9 cellular contexts compared by ENCODE assay signal in genomic region chr3:121592856-121593702, GRCh38. TPM values are rescaled to one million over a fixed set of nuclear protein-coding genes. Genes with fewer than 3 reads are reported as not detected.
A peak's percentile ranks its signal among the peaks of the same experiment; 100 is the strongest.
DNase-seq lines count a peak whose midpoint lies in the region; ATAC-seq, FAIRE-seq and TF ChIP-seq lines count a peak whose summit lies in the region.
"Had no signal": no experiment of that assay in that cellular context is flagged by ENCODE, and none has a peak within 500 bp of the region (broad histone marks: within the 10 kb centered on the region; RNA-seq: fewer than 3 reads in every experiment).

FBXO40 (plus strand) TSS chr3:121593379; CDS start chr3:121620576, 27,197 bp downstream.

- H3K4me3 ChIP-seq in HUES6 (ENCODE audit: low read depth, low read length) (peak within 1 kb of the TSS; percentile 12; the same call in 1 of the 2 replicates), HepG2 (replicated peaks in 1 of 3; ENCODE audit: insufficient read depth in 1 of 3, low read depth in 2 of 3, low read length in 3 of 3) (no peak within 1 kb of the TSS), PC-9 (no peak within 1 kb of the TSS)

- DNase-seq in HepG2 (ENCODE audit: low spot score): no peak
- no peak for DNase-seq in PC-9
- DNase-seq in type B pancreatic cell (ENCODE audit: extremely low spot score, unreplicated experiment): no peak
- DNase-seq in NK-92 (lab: John Stamatoyannopoulos, UW; ENCODE audit: unreplicated experiment): no peak
- no peak for DNase-seq in mesothelial cell of epicardium (ENCODE audit: low spot score in 2 of 2, unreplicated experiment in 2 of 2)

- POLR2A ChIA-PET in HepG2 (lab: Yijun Ruan, JAX): no interaction called here
- POLR2A ChIA-PET in PC-9 (lab: Charles Lee; ENCODE audit: unreplicated experiment): no interaction called here

- no peak for TF ChIP-seq POLR2A in HepG2 (IDR thresholded peaks at IDR 0.05; ENCODE audit: insufficient read depth in 1 of 2, low read depth in 2 of 2, low read length in 2 of 2)

- no peaks in the 10 kb centered on the region for H3F3A ChIP-seq in PC-9 (ENCODE audit: insufficient read depth, low read depth)

- no peak for TF ChIP-seq RAD21 in HepG2 (CRISPR knock-in tag; IDR thresholded peaks at IDR 0.05)

- BruUV-seq in HepG2 (replicated peaks; lab: Mats Ljungman, UMichigan) (no TSS peak), PC-9 (replicated peaks; lab: Mats Ljungman, UMichigan) (no TSS peak)

- CTCF ChIA-PET in HepG2 (lab: Yijun Ruan, JAX; ENCODE audit: low intra/inter-chr PET ratio, low total read pairs): no interaction called here
- CTCF ChIA-PET in PC-9 (lab: Charles Lee): no interaction called here

- H3K4me1 ChIP-seq in HUES6 (ENCODE audit: control insufficient read depth, insufficient read depth, low read length) (peaks cover 18% of the 10 kb centered on the region), HepG2 (ENCODE audit: insufficient read depth, low read length) (peaks cover 13% of the 10 kb centered on the region), PC-9 (replicated peaks; ENCODE audit: insufficient read depth) (no peaks in the 10 kb centered on the region)

- H3K27me3 ChIP-seq in HUES6 (ENCODE audit: control insufficient read depth, insufficient read depth, low read length): no peaks in the 10 kb centered on the region
- H3K27me3 ChIP-seq in HepG2 (ENCODE audit: control insufficient read depth in 1 of 2, insufficient read depth in 2 of 2, low read length in 2 of 2): no peaks in the 10 kb centered on the region
- H3K27me3 ChIP-seq in PC-9 (ENCODE audit: insufficient read depth, low read depth): no peaks in the 10 kb centered on the region

- H3K27ac Mint-ChIP-seq in type B pancreatic cell (no peak within 1 kb of the TSS), mesothelial cell of epicardium (no peak within 1 kb of the TSS)

- H3K9me3 ChIP-seq in HUES6 (ENCODE audit: control insufficient read depth, insufficient read depth, low read depth, low read length) (no peaks in the 10 kb centered on the region), HepG2 (ENCODE audit: low read length) (no peaks in the 10 kb centered on the region), PC-9 (ENCODE audit: insufficient read depth, low read depth) (no peaks in the 10 kb centered on the region)

- intact Hi-C loops in HepG2 (cut with micrococcal nuclease; ENCODE audit: unreplicated experiment) (no loop called here), PC-9 (cut with micrococcal nuclease; ENCODE audit: unreplicated experiment) (no loop called here)

- H3K9ac ChIP-seq in HUES6 (ENCODE audit: low read length) (peak within 1 kb of the TSS; percentile 83), HepG2 (ENCODE audit: insufficient read depth, low read depth, low read length) (no peak within 1 kb of the TSS)

- in situ Hi-C loops in HepG2 (cut with HindIII; ENCODE audit: extremely low pct_ligation_motif_present, low pct_unique_long_range_greater_than_20kb): no loop called here

- no peak for TF ChIP-seq EP300 in HepG2 (IDR thresholded peaks at IDR 0.05; ENCODE audit: low read depth in 2 of 2, low read length in 2 of 2)
- TF ChIP-seq EP300 in HepG2 (CRISPR knock-in tag; IDR thresholded peaks at IDR 0.05; ENCODE audit: borderline replicate concordance): no peak

- H3K27me3 Mint-ChIP-seq in type B pancreatic cell: peaks cover 20% of the 10 kb centered on the region
- peaks cover 3% of the 10 kb centered on the region for H3K27me3 Mint-ChIP-seq in mesothelial cell of epicardium (ENCODE audit: low read depth)

- H3K4me1 Mint-ChIP-seq in type B pancreatic cell (ENCODE audit: unreplicated experiment) (no peaks in the 10 kb centered on the region), mesothelial cell of epicardium (no peaks in the 10 kb centered on the region)

- H3K27ac ChIP-seq in HUES6 (ENCODE audit: low read depth, low read length) (peak within 1 kb of the TSS; percentile 86), angular gyrus (ENCODE audit: low read depth, low read length) (peak within 1 kb of the TSS; percentile 76), HepG2 (ENCODE audit: extremely low read length, insufficient read depth, low read length) (no peak within 1 kb of the TSS), PC-9 (no peak within 1 kb of the TSS)
- H3K27ac ChIP-seq: epithelial cell of prostate had no signal

- TF ChIP-seq CTCF in HepG2 (CRISPR knock-in tag; IDR thresholded peaks at IDR 0.05) (peak; percentile 31; the same call in 1 of the 2 replicates), PC-9 (conservative IDR thresholded peaks at IDR 0.05) (no peak), type B pancreatic cell (conservative IDR thresholded peaks at IDR 0.05) (no peak), mesothelial cell of epicardium (IDR thresholded peaks at IDR 0.05; ENCODE audit: unreplicated experiment) (no peak)

- no peaks in the 10 kb centered on the region for H3K9me3 Mint-ChIP-seq in type B pancreatic cell
- no peaks in the 10 kb centered on the region for H3K9me3 Mint-ChIP-seq in mesothelial cell of epicardium

- H3K4me3 Mint-ChIP-seq in type B pancreatic cell (no peak within 1 kb of the TSS), mesothelial cell of epicardium (no peak within 1 kb of the TSS)

- H2AFZ ChIP-seq in HepG2 (ENCODE audit: low read length) (no peak within 1 kb of the TSS), PC-9 (no peak within 1 kb of the TSS)

- no peak for FAIRE-seq in HepG2 (lab: Jason Lieb, UNC)

- peak; percentile 81 for ATAC-seq in GM18498 (IDR thresholded peaks at IDR 0.05; ENCODE audit: unreplicated experiment)
- ATAC-seq in HepG2: peak; percentile 45; the same call in 2 of the 3 replicates

- H3K4me2 ChIP-seq in HepG2 (ENCODE audit: low read depth, low read length): no peak within 1 kb of the TSS
- H3K4me2 ChIP-seq in PC-9: no peak within 1 kb of the TSS

- H4K20me1 ChIP-seq in HepG2 (ENCODE audit: insufficient read depth, low read length) (no peaks in the 10 kb centered on the region), PC-9 (ENCODE audit: insufficient read depth) (no peaks in the 10 kb centered on the region)

- H3K36me3 ChIP-seq in HUES6 (ENCODE audit: control insufficient read depth, insufficient read depth, low read length) (no peaks in the 10 kb centered on the region), HepG2 (replicated peaks in 1 of 2; ENCODE audit: control insufficient read depth in 1 of 2, insufficient read depth in 2 of 2, low read length in 2 of 2) (no peaks in the 10 kb centered on the region), PC-9 (ENCODE audit: low read depth) (no peaks in the 10 kb centered on the region)

- WGBS in HepG2 (ENCODE audit: low lambda C conversion rate): 43% methylated on average over 11 of the region's 11 CpGs

- no peaks in the 10 kb centered on the region for H3K79me2 ChIP-seq in HepG2 (ENCODE audit: insufficient read depth, low read length)
- no peaks in the 10 kb centered on the region for H3K79me2 ChIP-seq in PC-9 (ENCODE audit: low read depth)

- H3K36me3 Mint-ChIP-seq in type B pancreatic cell (no peaks in the 10 kb centered on the region), mesothelial cell of epicardium (no peaks in the 10 kb centered on the region)

- H3K9me2 ChIP-seq in PC-9 (ENCODE audit: insufficient read depth): no peaks in the 10 kb centered on the region

TF ChIP-seq in HepG2, 621 proteins besides CTCF, POLR2A, EP300 and RAD21 (continues in another document):
- TF ChIP-seq, protein P1, sequence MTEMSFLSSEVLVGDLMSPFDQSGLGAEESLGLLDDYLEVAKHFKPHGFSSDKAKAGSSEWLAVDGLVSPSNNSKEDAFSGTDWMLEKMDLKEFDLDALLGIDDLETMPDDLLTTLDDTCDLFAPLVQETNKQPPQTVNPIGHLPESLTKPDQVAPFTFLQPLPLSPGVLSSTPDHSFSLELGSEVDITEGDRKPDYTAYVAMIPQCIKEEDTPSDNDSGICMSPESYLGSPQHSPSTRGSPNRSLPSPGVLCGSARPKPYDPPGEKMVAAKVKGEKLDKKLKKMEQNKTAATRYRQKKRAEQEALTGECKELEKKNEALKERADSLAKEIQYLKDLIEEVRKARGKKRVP (CRISPR knock-in tag; IDR thresholded peaks at IDR 0.05): peak in 1 of 2 experiments; percentile 86; a peak in 2 of 4 replicates
- TF ChIP-seq CBX5 (CRISPR knock-in tag; IDR thresholded peaks at IDR 0.05; ENCODE audit: borderline replicate concordance): no peak
- TF ChIP-seq MAFK (conservative IDR thresholded peaks at IDR 0.05 in 1 of 2, IDR thresholded peaks at IDR 0.05 in 1 of 2; ENCODE audit: low read length in 2 of 2): peak; percentile 94 to 95

RNA-seq across cellular contexts. Expression of gene FBXO40, which starts in this region (rescaled TPM):
- total RNA-seq in HepG2 (2016; rRNA removed; fragmentation: Illumina TruSeq; extraction: Trizol): not detected in 2 replicates
- total RNA-seq in HepG2 (2016; cell fraction: cytosol; rRNA removed; fragmentation: Illumina TruSeq; extraction: Trizol; ENCODE audit: low read depth): not detected in 2 replicates
- total RNA-seq in HepG2 (2016; cell fraction: insoluble cytoplasmic fraction; rRNA removed; fragmentation: Illumina TruSeq; extraction: Trizol): not detected in 2 replicates
- not detected in 2 replicates for total RNA-seq in HepG2 (2016; cell fraction: membrane; rRNA removed; fragmentation: Illumina TruSeq; extraction: Trizol)
- total RNA-seq in HepG2 (2016; cell fraction: nucleus; rRNA removed; fragmentation: Illumina TruSeq; extraction: Trizol): not detected in 2 replicates
- not detected in 2 replicates for polyA plus RNA-seq in HepG2 (2011; rRNA removed)
- not detected in 2 replicates for polyA plus RNA-seq in HepG2 (2011; cell fraction: cytosol; rRNA removed)
- polyA plus RNA-seq in HepG2 (2011; cell fraction: nucleus; rRNA removed): not detected in 2 replicates
- not detected in 2 replicates for polyA plus RNA-seq in HepG2 (2012)
- not detected in 2 replicates for polyA plus RNA-seq in HepG2 (2016; cell fraction: cytosol; fragmentation: Illumina TruSeq; extraction: Trizol; ENCODE audit: low read depth)
- not detected in 2 replicates for polyA plus RNA-seq in HepG2 (2016; cell fraction: insoluble cytoplasmic fraction; fragmentation: Illumina TruSeq; extraction: Trizol; ENCODE audit: low read depth)
- polyA plus RNA-seq in HepG2 (2016; cell fraction: membrane; fragmentation: Illumina TruSeq; extraction: Trizol; ENCODE audit: low read depth): not detected in 2 replicates
- not detected in 2 replicates for polyA plus RNA-seq in HepG2 (2016; cell fraction: nucleus; fragmentation: Illumina TruSeq; extraction: Trizol; ENCODE audit: insufficient read depth, low read depth)
- polyA minus RNA-seq in HepG2 (2011; rRNA and poly(A)+ RNA removed; ENCODE audit: low replicate concordance): not detected in 2 replicates
- polyA minus RNA-seq in HepG2 (2011; cell fraction: cytosol; rRNA and poly(A)+ RNA removed): not detected in 2 replicates
- not detected in 2 replicates for polyA minus RNA-seq in HepG2 (2011; cell fraction: nucleus; rRNA and poly(A)+ RNA removed)
- not detected in 2 replicates for total RNA-seq in PC-9 (2021)
- total RNA-seq in type B pancreatic cell (ENCODE audit: low replicate concordance): not detected in 2 replicates
- total RNA-seq in mesothelial cell of epicardium: not detected in 3 replicates

Comparison
In these comparisons a context has a peak if more than half of its experiments do, and no peak if none do; other contexts are left out.
1. Peak in ATAC-seq in HepG2; RNA of the gene not detected or under 1 TPM.
2. H3K27ac ChIP-seq: peak in HUES6 (single experiment) and angular gyrus (single experiment); none in HepG2 (single experiment) and PC-9 (single experiment).